22 cellular contexts compared by ENCODE assay signal in the genomic region with DNA sequence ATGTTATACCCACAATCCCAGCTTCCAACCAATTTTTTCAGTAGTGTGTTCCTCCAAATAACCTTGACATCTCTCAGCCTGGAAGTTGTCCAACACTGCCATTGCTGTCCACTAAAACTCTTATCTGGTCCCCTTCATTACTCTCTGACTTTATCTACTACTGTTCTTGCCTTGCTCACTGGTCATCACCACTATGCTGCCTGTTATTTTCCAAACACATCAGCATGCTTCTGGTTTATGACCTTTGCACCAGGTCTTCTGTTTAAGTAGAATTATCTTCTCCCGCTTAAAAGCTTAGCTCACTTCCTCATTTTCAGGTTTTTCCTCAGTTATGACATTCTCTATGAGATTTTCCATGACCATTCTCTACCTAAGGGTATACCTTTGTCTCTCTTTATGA. TPM values are rescaled to one million over a fixed set of nuclear protein-coding genes. Genes with fewer than 3 reads are reported as not detected.
DNase-seq lines count a peak whose midpoint lies in the region; ATAC-seq, FAIRE-seq and TF ChIP-seq lines count a peak whose summit lies in the region.
"Had no signal": no experiment of that assay in that cellular context is flagged by ENCODE, and none has a peak within 500 bp of the region (broad histone marks: within the 10 kb centered on the region; RNA-seq: fewer than 3 reads in every experiment).

No MANE protein-coding gene starts in this region.

- H3K79me2 ChIP-seq in K562 (ENCODE audit: control insufficient read depth, insufficient read depth, low read length): peaks cover 14% of the 10 kb centered on the region

- TF ChIP-seq POLR2A in GM12891 (IDR thresholded peaks at IDR 0.05; ENCODE audit: low read depth, low read length): no peak
- no peak for TF ChIP-seq POLR2A in K562 (conservative IDR thresholded peaks at IDR 0.05)

- H3K27me3 ChIP-seq in K562 (ENCODE audit: control insufficient read depth in 2 of 2, insufficient read depth in 2 of 2, low read length in 2 of 2) (no peaks in the 10 kb centered on the region), right cardiac atrium (ENCODE audit: control insufficient read depth, insufficient read depth) (no peaks in the 10 kb centered on the region)

- no peaks in the 10 kb centered on the region for H3K9me3 Mint-ChIP-seq in activated T-helper 17 cell treated with anti-CD3 and anti-CD28 coated beads, Interleukin-2, amount 50 U/mL, for 72 hours
- H3K9me3 Mint-ChIP-seq: HFFc6, IgD-negative memory B cell had no signal

- in situ Hi-C loops in K562 (cut with MboI): no loop called here

- H3K4me2 ChIP-seq in K562 (ENCODE audit: insufficient read depth, low read length): no peak overlapping the region

- no TSS peak for BruUV-seq in K562 (replicated peaks; lab: Mats Ljungman, UMichigan)

- FAIRE-seq in GM12891 (lab: Jason Lieb, UNC) (no peak), K562 (lab: Jason Lieb, UNC) (peak; percentile 86)

- no peak overlapping the region for H2AFZ ChIP-seq in K562 (ENCODE audit: low read depth, low read length)

- H3K9me3 ChIP-seq in K562 (replicated peaks; ENCODE audit: control insufficient read depth, insufficient read depth, low read depth, low read length) (0 out of 2 replicates have a peak, but pooled peaks cover 3% of the 10 kb centered on the region), right cardiac atrium (ENCODE audit: control insufficient read depth, low read length) (no peaks in the 10 kb centered on the region)

- H4K20me1 ChIP-seq in K562 (replicated peaks; ENCODE audit: control insufficient read depth, insufficient read depth, low read length): no peaks in the 10 kb centered on the region; the same call in 1 of the 2 replicates

- H3K27ac ChIP-seq in K562 (ENCODE audit: extremely low read depth, low read depth, low read length) (peak overlapping the region; percentile 65; the same call in 2 of the 3 replicates), right cardiac atrium (ENCODE audit: low read length) (no peak overlapping the region)

- H3K27me3 Mint-ChIP-seq in activated T-helper 17 cell treated with anti-CD3 and anti-CD28 coated beads, Interleukin-2, amount 50 U/mL, for 72 hours: no peaks in the 10 kb centered on the region
- H3K27me3 Mint-ChIP-seq: CD4-positive, CD25-positive, alpha-beta regulatory T cell; IgD-negative memory B cell had no signal

- H3K4me3 ChIP-seq in K562 (no peak overlapping the region), right cardiac atrium (ENCODE audit: low read length) (no peak overlapping the region)

- no peak overlapping the region for H3K4me3 Mint-ChIP-seq in activated T-helper 17 cell treated with anti-CD3 and anti-CD28 coated beads, Interleukin-2, amount 50 U/mL, for 72 hours
- H3K4me3 Mint-ChIP-seq: CD4-positive, CD25-positive, alpha-beta regulatory T cell; HFFc6; IgD-negative memory B cell had no signal

- peaks cover 35% of the 10 kb centered on the region for H3K36me3 Mint-ChIP-seq in activated T-helper 17 cell treated with anti-CD3 and anti-CD28 coated beads, Interleukin-2, amount 50 U/mL, for 72 hours (ENCODE audit: low read depth)

- ATAC-seq in K562 (peak; percentile 90), right cardiac atrium (peak; percentile 73 to 84)
- ATAC-seq in activated T-helper 17 cell treated with anti-CD3 and anti-CD28 coated beads, Interleukin-2, amount 50 U/mL, for 72 hours (replicated peaks): no peak
- ATAC-seq: Panc1 had no signal

- CTCF ChIA-PET in K562 (lab: Yijun Ruan, JAX; ENCODE audit: low intra/inter-chr PET ratio): no interaction called here

- intact Hi-C loops in K562 (cut with micrococcal nuclease) (no loop called here), right cardiac atrium (cut with DNase I) (loop anchor here in 1 of 4 donors (5.0 to 10.0 kb wide), 2 partner anchors 157 to 325 kb away; a partner anchor contains a TSS)

- DNase-seq in GM12891 (ENCODE audit: insufficient read length, low spot score) (no peak), MV-4-11 (lab: John Stamatoyannopoulos, UW) (peak; percentile 47), K562 (ENCODE audit: extremely low read depth in 1 of 4, low spot score in 3 of 4) (peak in 3 of 4 experiments; percentile 13 to 85 (median 58)), right cardiac atrium (no peak)
- no peak for DNase-seq in stimulated activated CD4-positive, alpha-beta T cell treated with anti-CD3 and anti-CD28 coated beads, Interleukin-2, amount 100 ng/mL, for 48 hours
- DNase-seq in activated CD8-positive, alpha-beta memory T cell treated with anti-CD3 and anti-CD28 coated beads, Interleukin-2, amount 50 U/mL, for 4 hours: no peak
- DNase-seq: AML-193; CD4-positive, CD25-positive, alpha-beta regulatory T cell; DND-41; GDM1; HFFc6; NCI-H1092 treated with DMSO at 0.1 percent for 48 hours; NCI-H1694; NCI-H2107; NCI-H226; NCI-H69; NK-92 treated with Interleukin-12 subunit alpha and Interleukin-12 subunit beta, amount 100 ng/mL, for 24 hours; SHP77 treated with DMSO at 0.1 percent for 48 hours had no signal

- peak; percentile 78 for TF ChIP-seq EP300 in K562 (IDR thresholded peaks at IDR 0.05; ENCODE audit: low read length)

- H3K27ac Mint-ChIP-seq in activated T-helper 17 cell treated with anti-CD3 and anti-CD28 coated beads, Interleukin-2, amount 50 U/mL, for 72 hours: no peak overlapping the region
- H3K27ac Mint-ChIP-seq: CD4-positive, CD25-positive, alpha-beta regulatory T cell; HFFc6; IgD-negative memory B cell had no signal

- H3K9ac ChIP-seq in K562 (ENCODE audit: insufficient read depth in 1 of 2, low read depth in 2 of 2, low read length in 2 of 2): peak overlapping the region in 1 of 2 experiments; percentile 18; a peak in 1 of 4 replicates

- no peak for TF ChIP-seq CTCF in K562 (IDR thresholded peaks at IDR 0.05 in 2 of 3, conservative IDR thresholded peaks at IDR 0.05 in 1 of 3; ENCODE audit: insufficient read depth in 2 of 3, low read depth in 1 of 3, low read length in 3 of 3)

- H3K36me3 ChIP-seq in K562 (ENCODE audit: control insufficient read depth, insufficient read depth, low read length): peaks cover 18% of the 10 kb centered on the region

- H3K9me1 ChIP-seq in K562 (ENCODE audit: control insufficient read depth, insufficient read depth, low read length): no peaks in the 10 kb centered on the region

- WGBS in K562 (ENCODE audit: insufficient coverage, low coverage, missing lambda C conversion rate): 0% methylated on average over 1 of the region's 1 CpG
- 46% methylated on average over 1 of the region's 1 CpG for WGBS in right cardiac atrium

- no peak for TF ChIP-seq RAD21 in K562 (CRISPR knock-in tag; conservative IDR thresholded peaks at IDR 0.05 in 1 of 2, IDR thresholded peaks at IDR 0.05 in 1 of 2)

- peaks cover 5% of the 10 kb centered on the region for H3K4me1 Mint-ChIP-seq in activated T-helper 17 cell treated with anti-CD3 and anti-CD28 coated beads, Interleukin-2, amount 50 U/mL, for 72 hours

- peaks cover 1 to 12% of the 10 kb centered on the region in 2 experiments; a peak in 3 of 5 replicates for H3K4me1 ChIP-seq in K562 (replicated peaks in 1 of 2; ENCODE audit: control insufficient read depth in 2 of 2, insufficient read depth in 2 of 2, low read length in 2 of 2)
- no peaks in the 10 kb centered on the region for H3K4me1 ChIP-seq in right cardiac atrium (ENCODE audit: control insufficient read depth, insufficient read depth, low read length)

- POLR2A ChIA-PET in K562 (lab: Yijun Ruan, JAX): interaction anchor here (0.6 to 1.2 kb wide), 2 partner anchors 10 to 21 kb away, joined by 3 read pairs; no protein-coding TSS in a partner anchor

RNA-seq across cellular contexts. Expression of a gene that starts 5.5 kb away (rescaled TPM):
- polyA plus RNA-seq in GM12891 (2012; ENCODE audit: low read depth, missing spikeins): 3.9 TPM
- total RNA-seq in K562 (2011; cell fraction: chromatin; rRNA removed; ENCODE audit: low replicate concordance): 20.4 and 46.7 TPM in 2 replicates
- 9.5 and 13.3 TPM in 2 replicates for total RNA-seq in K562 (2011; cell fraction: nucleolus; rRNA removed)
- total RNA-seq in K562 (2011; cell fraction: nucleoplasm; rRNA removed): 26.5 and 30.5 TPM in 2 replicates
- 11.1 and 13.7 TPM in 2 replicates for total RNA-seq in K562 (2014; rRNA removed)
- total RNA-seq in K562 (2014; rRNA removed; fragmentation: Illumina TruSeq; extraction: Trizol): 23.3 and 27.6 TPM in 2 replicates
- total RNA-seq in K562 (2015; rRNA removed; fragmentation: Illumina TruSeq; extraction: Trizol): 20.8 and 22.9 TPM in 2 replicates
- 21.9 and 24.0 TPM in 2 replicates for total RNA-seq in K562 (2021)
- 12.3 and 22.3 TPM in 2 replicates for polyA plus RNA-seq in K562 (2011; rRNA removed)
- polyA plus RNA-seq in K562 (2011; cell fraction: cytosol; rRNA removed): 2.6 and 4.5 TPM in 2 replicates
- polyA plus RNA-seq in K562 (2011; cell fraction: nucleus; rRNA removed): 9.0 and 9.3 TPM in 2 replicates
- 9.6 and 13.6 TPM in 2 replicates for polyA plus RNA-seq in K562 (2012)
- polyA plus RNA-seq in K562 (2014; fragmentation: Illumina TruSeq; extraction: Trizol): 13.3 and 14.3 TPM in 2 replicates
- polyA plus RNA-seq in K562 (2014; fragmentation: Nextera tagmentation; extraction: Ambion mirVana): 10 to 100 TPM; 11.0 to 13.1 TPM
- polyA plus RNA-seq in K562 (2014; rRNA removed): 12.1 and 12.3 TPM in 2 replicates
- polyA minus RNA-seq in K562 (2011; rRNA and poly(A)+ RNA removed): 27.1 and 28.2 TPM in 2 replicates
- 7.3 and 12.7 TPM in 2 replicates for polyA minus RNA-seq in K562 (2011; cell fraction: cytosol; rRNA and poly(A)+ RNA removed)
- polyA minus RNA-seq in K562 (2011; cell fraction: nucleus; rRNA and poly(A)+ RNA removed): 30.2 and 42.3 TPM in 2 replicates
- total RNA-seq in right cardiac atrium: 10 to 100 TPM; 18.1 to 24.4 (median 22.3) TPM
- polyA plus RNA-seq in right cardiac atrium: 9.2 TPM
- 10 to 100 TPM; 10.7 to 15.1 TPM for total RNA-seq in activated T-helper 17 cell treated with anti-CD3 and anti-CD28 coated beads, Interleukin-2, amount 50 U/mL, for 72 hours

RNA-seq across cellular contexts. Expression of a gene that starts 31.3 kb away (rescaled TPM):
- not detected for polyA plus RNA-seq in GM12891 (2012; ENCODE audit: low read depth, missing spikeins)
- total RNA-seq in K562 (2011; cell fraction: chromatin; rRNA removed; ENCODE audit: low replicate concordance): not detected in 2 replicates
- not detected in 2 replicates for total RNA-seq in K562 (2011; cell fraction: nucleolus; rRNA removed)
- total RNA-seq in K562 (2011; cell fraction: nucleoplasm; rRNA removed): not detected in 2 replicates
- total RNA-seq in K562 (2014; rRNA removed) (not detected in 2 replicates), K562 (2014; rRNA removed; fragmentation: Illumina TruSeq; extraction: Trizol) (not detected in 2 replicates), K562 (2015; rRNA removed; fragmentation: Illumina TruSeq; extraction: Trizol) (not detected in 2 replicates), K562 (2021) (not detected in 2 replicates), right cardiac atrium (not detected)
- polyA plus RNA-seq in K562 (2011; rRNA removed) (not detected in 2 replicates), K562 (2014; fragmentation: Illumina TruSeq; extraction: Trizol) (not detected in 2 replicates), K562 (2014; fragmentation: Nextera tagmentation; extraction: Ambion mirVana) (not detected), K562 (2014; rRNA removed) (not detected in 2 replicates), right cardiac atrium (not detected)
- polyA plus RNA-seq in K562 (2011; cell fraction: cytosol; rRNA removed): not detected in 2 replicates
- polyA plus RNA-seq in K562 (2011; cell fraction: nucleus; rRNA removed): not detected in 2 replicates
- polyA plus RNA-seq in K562 (2012): not detected in 2 replicates
- not detected in 2 replicates for polyA minus RNA-seq in K562 (2011; rRNA and poly(A)+ RNA removed)
- polyA minus RNA-seq in K562 (2011; cell fraction: cytosol; rRNA and poly(A)+ RNA removed): not detected in 2 replicates
- not detected in 2 replicates for polyA minus RNA-seq in K562 (2011; cell fraction: nucleus; rRNA and poly(A)+ RNA removed)
- not detected for total RNA-seq in activated T-helper 17 cell treated with anti-CD3 and anti-CD28 coated beads, Interleukin-2, amount 50 U/mL, for 72 hours
- total RNA-seq: CD4-positive, CD25-positive, alpha-beta regulatory T cell; H4; HFFc6 had no signal
- polyA plus RNA-seq: CD4-positive, CD25-positive, alpha-beta regulatory T cell; IgD-negative memory B cell had no signal

RNA-seq across cellular contexts. Expression of a gene that starts 39.3 kb away (rescaled TPM):
- polyA plus RNA-seq in GM12891 (2012; ENCODE audit: low read depth, missing spikeins): not detected
- not detected in 2 replicates for total RNA-seq in K562 (2011; cell fraction: chromatin; rRNA removed; ENCODE audit: low replicate concordance)
- total RNA-seq in K562 (2011; cell fraction: nucleolus; rRNA removed): not detected in 2 replicates
- not detected in 2 replicates for total RNA-seq in K562 (2011; cell fraction: nucleoplasm; rRNA removed)
- total RNA-seq in K562 (2014; rRNA removed): not detected in 2 replicates
- total RNA-seq in K562 (2014; rRNA removed; fragmentation: Illumina TruSeq; extraction: Trizol): not detected in 2 replicates
- total RNA-seq in K562 (2015; rRNA removed; fragmentation: Illumina TruSeq; extraction: Trizol): not detected in 2 replicates
- total RNA-seq in K562 (2021): not detected in 2 replicates
- polyA plus RNA-seq in K562 (2011; rRNA removed): not detected in 2 replicates
- not detected in 2 replicates for polyA plus RNA-seq in K562 (2011; cell fraction: cytosol; rRNA removed)
- not detected in 2 replicates for polyA plus RNA-seq in K562 (2011; cell fraction: nucleus; rRNA removed)
- polyA plus RNA-seq in K562 (2012): not detected in 2 replicates
- not detected in 2 replicates for polyA plus RNA-seq in K562 (2014; fragmentation: Illumina TruSeq; extraction: Trizol)
- not detected for polyA plus RNA-seq in K562 (2014; fragmentation: Nextera tagmentation; extraction: Ambion mirVana)
- polyA plus RNA-seq in K562 (2014; rRNA removed): not detected in 2 replicates
- not detected in 2 replicates for polyA minus RNA-seq in K562 (2011; rRNA and poly(A)+ RNA removed)
- polyA minus RNA-seq in K562 (2011; cell fraction: cytosol; rRNA and poly(A)+ RNA removed): not detected in 2 replicates
- not detected in 2 replicates for polyA minus RNA-seq in K562 (2011; cell fraction: nucleus; rRNA and poly(A)+ RNA removed)
- 1 to 10 TPM in 1 of 4 donors, under 1 TPM in 1, not detected in 2; 0.14 to 2.5 TPM for total RNA-seq in right cardiac atrium
- 2.2 TPM for polyA plus RNA-seq in right cardiac atrium
- total RNA-seq in activated T-helper 17 cell treated with anti-CD3 and anti-CD28 coated beads, Interleukin-2, amount 50 U/mL, for 72 hours: not detected
- total RNA-seq: CD4-positive, CD25-positive, alpha-beta regulatory T cell; H4; HFFc6 had no signal
- polyA plus RNA-seq: CD4-positive, CD25-positive, alpha-beta regulatory T cell; IgD-negative memory B cell had no signal

Comparison
In these comparisons a context has a peak if more than half of its experiments do, and no peak if none do; other contexts are left out.
1. DNase-seq: peak in MV-4-11 (single experiment) and K562 (3 of 4); none in GM12891 (single experiment), right cardiac atrium (0 of 3), stimulated activated CD4-positive, alpha-beta T cell treated with anti-CD3 and anti-CD28 coated beads, Interleukin-2, amount 100 ng/mL, for 48 hours (0 of 2) and activated CD8-positive, alpha-beta memory T cell treated with anti-CD3 and anti-CD28 coated beads, Interleukin-2, amount 50 U/mL, for 4 hours (single experiment).